ENCODE assay signal across 28 cellular contexts in the genomic region with DNA sequence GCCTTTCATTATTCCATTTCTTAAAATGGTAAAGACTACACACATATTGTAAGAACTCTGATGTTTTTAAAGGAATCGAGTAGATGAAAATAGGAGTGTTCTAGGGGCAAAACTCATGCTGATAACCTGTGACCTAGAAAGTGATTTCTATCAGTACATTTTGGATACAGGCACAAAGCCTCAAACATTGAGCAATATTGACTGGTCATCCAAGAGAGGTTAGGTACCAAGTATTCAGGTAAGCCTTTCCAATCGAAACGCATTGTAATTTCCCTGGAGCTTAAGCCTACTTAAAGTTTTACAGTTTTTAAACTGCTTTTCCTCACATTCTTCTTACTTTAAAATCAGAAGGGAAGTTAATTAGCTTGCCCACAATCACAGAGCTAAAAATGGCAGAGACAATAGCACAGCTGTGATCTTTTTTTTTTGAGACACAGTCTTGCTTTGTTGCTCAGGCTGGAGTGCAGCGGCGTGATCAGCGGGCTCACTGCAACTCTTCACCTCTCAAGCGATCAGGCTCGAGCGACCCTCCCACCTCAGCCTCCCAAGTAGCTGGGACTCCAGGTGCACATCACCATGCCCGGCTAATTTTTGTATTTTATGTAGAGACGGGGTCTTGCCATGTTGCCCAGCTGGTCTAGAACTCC. TPM values are rescaled to one million over a fixed set of nuclear protein-coding genes. Genes with fewer than 3 reads are reported as not detected.
A peak's percentile ranks its signal among the peaks of the same experiment; 100 is the strongest.
DNase-seq lines count a peak whose midpoint lies in the region; ATAC-seq, FAIRE-seq and TF ChIP-seq lines count a peak whose summit lies in the region.
"Had no signal": no experiment of that assay in that cellular context is flagged by ENCODE, and none has a peak within 500 bp of the region (broad histone marks: within the 10 kb centered on the region; RNA-seq: fewer than 3 reads in every experiment).

No MANE protein-coding gene starts in this region.

- 0 out of 2 replicates have a peak overlapping the region, but pooled peaks have one; percentile 10 for H3K9ac ChIP-seq in GM12878 (ENCODE audit: control insufficient read depth, insufficient read depth, low read length)

- no TSS peak for BruUV-seq in GM12878 (replicated peaks; lab: Mats Ljungman, UMichigan)

- SMC1A ChIA-PET in GM12878 (lab: Charles Lee; ENCODE audit: uncharacterized antibody, unreplicated experiment): interaction anchor here (0.7 kb wide), 1 partner anchor 1041 kb away, joined by 3 read pairs; no protein-coding TSS in a partner anchor

- peak overlapping the region; percentile 64 for H3K4me2 ChIP-seq in GM12878 (ENCODE audit: control insufficient read depth, insufficient read depth)

- POLR2A ChIA-PET in GM12878 (lab: Charles Lee): no interaction called here

- TF ChIP-seq CTCF in heart right ventricle (IDR thresholded peaks at IDR 0.05) (no peak), GM12878 (IDR thresholded peaks at IDR 0.05 in 2 of 3, conservative IDR thresholded peaks at IDR 0.05 in 1 of 3; ENCODE audit: control insufficient read depth in 2 of 3, extremely low read depth in 1 of 3, insufficient read depth in 1 of 3, low read depth in 3 of 3, low read length in 3 of 3) (no peak)

- TF ChIP-seq RAD21 in GM12878 (IDR thresholded peaks at IDR 0.05; ENCODE audit: insufficient read depth, low read depth, low read length): no peak

- H3K4me3 ChIP-seq in heart right ventricle (no peak overlapping the region), GM12878 (peak overlapping the region; percentile 18; the same call in 1 of the 2 replicates)
- H3K4me3 ChIP-seq: esophagus muscularis mucosa, lower lobe of right lung, SK-N-MC, tibial nerve had no signal

- no peak for ATAC-seq in heart right ventricle
- ATAC-seq in left ventricle myocardium superior: no peak
- no peak for ATAC-seq in GM12878
- ATAC-seq in HG03469 (IDR thresholded peaks at IDR 0.05; ENCODE audit: unreplicated experiment): no peak
- ATAC-seq: activated CD8-positive, alpha-beta T cell treated with anti-CD3 and anti-CD28 coated beads for 36 hours; lower lobe of right lung had no signal

- RAD21 ChIA-PET in GM12878 (lab: Charles Lee; ENCODE audit: unreplicated experiment): interaction anchor here (0.7 kb wide), 1 partner anchor 25 kb away, joined by 3 read pairs; no protein-coding TSS in a partner anchor

- no peaks in the 10 kb centered on the region for H4K20me1 ChIP-seq in GM12878 (ENCODE audit: control insufficient read depth, insufficient read depth)

- CTCF ChIA-PET in GM12878 (lab: Yijun Ruan, JAX): interaction anchor here (1.0 to 2.3 kb wide), 5 partner anchors 15 to 394 kb away, joined by 3 to 11 read pairs (median 4); no protein-coding TSS in a partner anchor

- H3K4me1 ChIP-seq in heart right ventricle (peaks cover 0 to 73% (median 41%) of the 10 kb centered on the region in 9 donors), GM12878 (ENCODE audit: control insufficient read depth, insufficient read depth, low read length) (peaks cover 7% of the 10 kb centered on the region)

- TF ChIP-seq POLR2A in GM12878 (IDR thresholded peaks at IDR 0.05; ENCODE audit: low read depth, low read length): no peak

- WGBS in heart right ventricle, 2 donors: 86 to 88% methylated on average over 11 of the region's 11 CpGs
- 83% methylated on average over 11 of the region's 11 CpGs for WGBS in GM12878 (ENCODE audit: insufficient coverage, insufficient replicate concordance, low lambda C conversion rate, missing lambda C conversion rate)

- H3K79me2 ChIP-seq in GM12878 (ENCODE audit: control insufficient read depth, insufficient read depth, low read length): peaks cover 67% of the 10 kb centered on the region

- no peak for DNase-seq in heart right ventricle
- DNase-seq in left ventricle myocardium superior: no peak
- no peak for DNase-seq in GM12878 (ENCODE audit: low read depth, low spot score)
- peak; percentile 31 for DNase-seq in midbrain (lab: John Stamatoyannopoulos, UW)
- DNase-seq in superior temporal gyrus (ENCODE audit: extremely low spot score): peak; percentile 69
- DNase-seq in SW480 (ENCODE audit: low spot score): no peak
- DNase-seq in AG20443 (ENCODE audit: low spot score): no peak
- DNase-seq: 8988T; activated CD4-positive, alpha-beta T cell treated with anti-CD3 and anti-CD28 coated beads for 1 hour; activated CD8-positive, alpha-beta T cell treated with anti-CD3 and anti-CD28 coated beads for 36 hours; activated naive CD8-positive, alpha-beta T cell treated with anti-CD3 and anti-CD28 coated beads, Interleukin-2, amount 10 ng/mL, durations not matched to agents 7 days and 5 days; CD8-positive, alpha-beta memory T cell; central memory CD4-positive, alpha-beta T cell; foreskin melanocyte; H7; KBM-7; lower lobe of right lung; MM.1S; NCI-H1436; NCI-H2081 treated with DMSO at 0.1 percent for 48 hours; NCI-H345; NCI-H748 treated with DMSO at 0.1 percent for 48 hours; T-helper 2 cell had no signal

- no peak for TF ChIP-seq EP300 in GM12878 (IDR thresholded peaks at IDR 0.05; ENCODE audit: borderline replicate concordance in 1 of 2, control insufficient read depth in 1 of 2, low read depth in 2 of 2, low read length in 2 of 2)

- in situ Hi-C loops in GM12878 (cut with MboI): loop anchor here (25.0 kb wide), 1 partner anchor 219 kb away; a partner anchor contains a TSS

- peak overlapping the region in 6 of 10 donors; percentile 8 to 83 (median 74) for H3K27ac ChIP-seq in heart right ventricle
- H3K27ac ChIP-seq in GM12878 (ENCODE audit: control insufficient read depth, insufficient read depth): 0 out of 2 replicates have a peak overlapping the region, but pooled peaks have one; percentile 2
- H3K27ac ChIP-seq: lower lobe of right lung, SK-N-MC, tibial nerve had no signal

- H3K36me3 ChIP-seq in heart right ventricle (peaks cover 0 to 7% (median 0%) of the 10 kb centered on the region in 9 donors), GM12878 (ENCODE audit: control insufficient read depth in 2 of 2, insufficient read depth in 2 of 2, low read length in 1 of 2) (peaks cover 0 to 10% of the 10 kb centered on the region in 2 experiments; a peak in 1 of 4 replicates)
- H3K36me3 ChIP-seq: esophagus muscularis mucosa, lower lobe of right lung, tibial nerve had no signal

- no peaks in the 10 kb centered on the region for H3K9me3 ChIP-seq in heart right ventricle
- H3K9me3 ChIP-seq in GM12878 (replicated peaks; ENCODE audit: control insufficient read depth, insufficient read depth, low read length): no peaks in the 10 kb centered on the region
- H3K9me3 ChIP-seq: esophagus muscularis mucosa, lower lobe of right lung, tibial nerve had no signal

- intact Hi-C loops in heart right ventricle (cut with DNase I): loop anchor here in 7 of 10 donors (5.0 to 10.0 kb wide), 5 partner anchors 34 to 396 kb away; a partner anchor contains a TSS
- intact Hi-C loops in left ventricle myocardium superior (cut with micrococcal nuclease): loop anchor here (10.0 kb wide), 1 partner anchor 46 kb away; a partner anchor contains a TSS
- intact Hi-C loops in GM12878 (cut with micrococcal nuclease; ENCODE audit: unreplicated experiment): no loop called here

- no peak overlapping the region for H2AFZ ChIP-seq in GM12878 (ENCODE audit: control insufficient read depth, low read depth, low read length)

- FAIRE-seq in GM12878 (lab: Jason Lieb, UNC): no peak
- FAIRE-seq: G401.6 had no signal

- H3K27me3 ChIP-seq in heart right ventricle (no peaks in the 10 kb centered on the region), GM12878 (replicated peaks in 1 of 2; ENCODE audit: control insufficient read depth in 2 of 2, insufficient read depth in 2 of 2, low read length in 1 of 2) (no peaks in the 10 kb centered on the region)
- H3K27me3 ChIP-seq: esophagus muscularis mucosa, tibial nerve had no signal

TF ChIP-seq in GM12878, 131 proteins besides CTCF, POLR2A, EP300 and RAD21 (continues in another document):
- no peak for TF ChIP-seq KAT2A (conservative IDR thresholded peaks at IDR 0.05; ENCODE audit: control insufficient read depth, low read depth, low read length)

RNA-seq across cellular contexts. Expression of a gene that starts 3.3 kb away (rescaled TPM):
- total RNA-seq in heart right ventricle (100 to 1,000 TPM; 379 to 658 (median 556) TPM), left ventricle myocardium superior (555 TPM), GM12878 (2014; rRNA removed) (86.4 and 91.0 TPM in 2 replicates), GM12878 (2014; rRNA removed; fragmentation: Illumina TruSeq; extraction: Trizol) (53.9 and 54.7 TPM in 2 replicates), GM12878 (2021) (131 and 132 TPM in 2 replicates)
- polyA plus RNA-seq in heart right ventricle (100 to 1,000 TPM; 154 to 254 TPM), GM12878 (2011; rRNA removed) (39.2 and 41.7 TPM in 2 replicates), GM12878 (2014; fragmentation: Illumina TruSeq; extraction: Trizol) (145 and 156 TPM in 2 replicates), GM12878 (2014; fragmentation: Nextera tagmentation; extraction: Ambion mirVana) (10 to 100 TPM; 79.4 to 81.0 TPM), GM12878 (2014; rRNA removed) (59.3 and 63.2 TPM in 2 replicates), GM12878 (2016; fragmentation: Nextera tagmentation; extraction: Ambion mirVana) (100 to 1,000 TPM; 231 to 235 TPM)
- total RNA-seq in GM12878 (2013; cell fraction: nucleolus; rRNA removed): 34.0 and 35.6 TPM in 2 replicates
- polyA plus RNA-seq in GM12878 (2011; ENCODE audit: low read depth): 44.9 TPM
- 48.2 and 71.8 TPM in 2 replicates for polyA plus RNA-seq in GM12878 (2011; cell fraction: cytosol; rRNA removed)
- polyA plus RNA-seq in GM12878 (2011; cell fraction: nucleus; rRNA removed): 66.9 and 82.5 TPM in 2 replicates
- polyA plus RNA-seq in GM12878 (2012): 49.6 and 65.4 TPM in 2 replicates
- polyA minus RNA-seq in GM12878 (2011; rRNA and poly(A)+ RNA removed): 46.4 and 47.4 TPM in 2 replicates
- polyA minus RNA-seq in GM12878 (2011; cell fraction: cytosol; rRNA and poly(A)+ RNA removed): 55.7 and 57.1 TPM in 2 replicates
- polyA minus RNA-seq in GM12878 (2011; cell fraction: nucleus; rRNA and poly(A)+ RNA removed): 15.7 and 25.8 TPM in 2 replicates

RNA-seq across cellular contexts. Expression of a gene that starts 46.3 kb away (rescaled TPM):
- total RNA-seq in heart right ventricle (10 to 100 TPM; 24.1 to 38.7 (median 31.8) TPM), left ventricle myocardium superior (36.1 TPM), GM12878 (2014; rRNA removed) (3.0 and 3.8 TPM in 2 replicates), GM12878 (2014; rRNA removed; fragmentation: Illumina TruSeq; extraction: Trizol) (3.4 and 4.0 TPM in 2 replicates), GM12878 (2021) (6.2 and 7.8 TPM in 2 replicates)
- polyA plus RNA-seq in heart right ventricle (10 to 100 TPM; 10.3 to 41.3 TPM), GM12878 (2011; rRNA removed) (1.1 and 2.8 TPM in 2 replicates), GM12878 (2014; fragmentation: Illumina TruSeq; extraction: Trizol) (4.9 and 5.5 TPM in 2 replicates), GM12878 (2014; fragmentation: Nextera tagmentation; extraction: Ambion mirVana) (1 to 10 TPM; 1.4 TPM), GM12878 (2014; rRNA removed) (5.8 and 6.1 TPM in 2 replicates), GM12878 (2016; fragmentation: Nextera tagmentation; extraction: Ambion mirVana) (1 to 10 TPM; 5.6 to 5.9 TPM)
- total RNA-seq in GM12878 (2013; cell fraction: nucleolus; rRNA removed): 16.7 and 19.5 TPM in 2 replicates
- 2.2 TPM for polyA plus RNA-seq in GM12878 (2011; ENCODE audit: low read depth)
- 3.1 and 4.5 TPM in 2 replicates for polyA plus RNA-seq in GM12878 (2011; cell fraction: cytosol; rRNA removed)
- polyA plus RNA-seq in GM12878 (2011; cell fraction: nucleus; rRNA removed): 4.4 and 7.4 TPM in 2 replicates
- polyA plus RNA-seq in GM12878 (2012): 2.8 and 3.4 TPM in 2 replicates
- 8.6 and 8.7 TPM in 2 replicates for polyA minus RNA-seq in GM12878 (2011; rRNA and poly(A)+ RNA removed)
- 1.9 and 4.0 TPM in 2 replicates for polyA minus RNA-seq in GM12878 (2011; cell fraction: cytosol; rRNA and poly(A)+ RNA removed)
- 5.8 and 14.1 TPM in 2 replicates for polyA minus RNA-seq in GM12878 (2011; cell fraction: nucleus; rRNA and poly(A)+ RNA removed)

Comparison
In these comparisons a context has a peak if more than half of its experiments do, and no peak if none do; other contexts are left out.
1. DNase-seq: peak in midbrain (single experiment) and superior temporal gyrus (single experiment); none in heart right ventricle (0 of 2), left ventricle myocardium superior (single experiment), GM12878 (single experiment), SW480 (single experiment) and AG20443 (single experiment).